12 cellular contexts compared by ENCODE assay signal in the genomic region with DNA sequence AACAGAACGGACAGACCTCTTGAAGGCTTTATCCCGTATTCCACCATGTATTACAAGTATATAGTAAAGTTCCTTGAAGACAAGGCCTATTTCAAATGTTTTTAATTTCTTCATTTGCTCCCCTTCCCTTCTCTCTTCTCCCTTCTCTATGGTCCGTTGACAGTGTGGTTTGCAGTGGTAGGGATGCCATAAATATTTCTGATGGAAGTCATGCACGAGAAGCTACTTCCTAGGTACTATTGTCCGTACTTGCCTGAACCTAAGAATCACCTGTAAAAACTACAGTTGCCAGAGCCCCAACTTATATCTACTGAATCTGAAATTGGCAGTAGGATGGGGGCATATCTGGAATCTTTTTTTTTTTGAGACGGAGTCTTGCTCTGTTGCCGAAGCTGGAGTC.
"Had no signal": no experiment of that assay in that cellular context is flagged by ENCODE, and none has a peak within 500 bp of the region (broad histone marks: within the 10 kb centered on the region; RNA-seq: fewer than 3 reads in every experiment).

No MANE protein-coding gene starts in this region.

- H3K4me3 Mint-ChIP-seq: dendritic cell treated with granulocyte-macrophage colony-stimulating factor and Interleukin-4, amounts not matched to agents 40 ng/mL and 50 ng/mL, for 4 days had no signal

- H3K9me3 ChIP-seq: ovary, thyroid gland had no signal

- H3K27ac ChIP-seq: ovary, thyroid gland had no signal

- DNase-seq: activated CD4-positive, alpha-beta memory T cell treated with anti-CD3 and anti-CD28 coated beads for 36 hours; activated CD4-positive, alpha-beta T cell treated with anti-CD3 and anti-CD28 coated beads for 1 hour; activated naive CD4-positive, alpha-beta T cell treated with Interleukin-2 at 50 U/mL for 16 hours; cerebellar nuclear complex; head of caudate nucleus; left ventricle myocardium superior; ovary; stimulated activated CD4-positive, alpha-beta T cell treated with anti-CD3 and anti-CD28 coated beads, Interleukin-4, amount 100 ng/mL, for 4 hours; SW 1271; T-helper 9 cell; thyroid gland had no signal

- H3K27ac Mint-ChIP-seq: activated CD4-positive, alpha-beta memory T cell treated with anti-CD3 and anti-CD28 coated beads for 36 hours; dendritic cell treated with granulocyte-macrophage colony-stimulating factor and Interleukin-4, amounts not matched to agents 40 ng/mL and 50 ng/mL, for 4 days had no signal

- ATAC-seq: left ventricle myocardium superior had no signal

- H3K9me3 Mint-ChIP-seq: activated CD4-positive, alpha-beta memory T cell treated with anti-CD3 and anti-CD28 coated beads for 36 hours; dendritic cell treated with granulocyte-macrophage colony-stimulating factor and Interleukin-4, amounts not matched to agents 40 ng/mL and 50 ng/mL, for 4 days had no signal

- H3K36me3 ChIP-seq: ovary, thyroid gland had no signal

- H3K27me3 ChIP-seq: ovary, thyroid gland had no signal

- H3K4me3 ChIP-seq: ovary, thyroid gland had no signal

- H3K27me3 Mint-ChIP-seq: dendritic cell treated with granulocyte-macrophage colony-stimulating factor and Interleukin-4, amounts not matched to agents 40 ng/mL and 50 ng/mL, for 4 days had no signal
